1 cellular context compared by ENCODE assay signal in the genomic region with DNA sequence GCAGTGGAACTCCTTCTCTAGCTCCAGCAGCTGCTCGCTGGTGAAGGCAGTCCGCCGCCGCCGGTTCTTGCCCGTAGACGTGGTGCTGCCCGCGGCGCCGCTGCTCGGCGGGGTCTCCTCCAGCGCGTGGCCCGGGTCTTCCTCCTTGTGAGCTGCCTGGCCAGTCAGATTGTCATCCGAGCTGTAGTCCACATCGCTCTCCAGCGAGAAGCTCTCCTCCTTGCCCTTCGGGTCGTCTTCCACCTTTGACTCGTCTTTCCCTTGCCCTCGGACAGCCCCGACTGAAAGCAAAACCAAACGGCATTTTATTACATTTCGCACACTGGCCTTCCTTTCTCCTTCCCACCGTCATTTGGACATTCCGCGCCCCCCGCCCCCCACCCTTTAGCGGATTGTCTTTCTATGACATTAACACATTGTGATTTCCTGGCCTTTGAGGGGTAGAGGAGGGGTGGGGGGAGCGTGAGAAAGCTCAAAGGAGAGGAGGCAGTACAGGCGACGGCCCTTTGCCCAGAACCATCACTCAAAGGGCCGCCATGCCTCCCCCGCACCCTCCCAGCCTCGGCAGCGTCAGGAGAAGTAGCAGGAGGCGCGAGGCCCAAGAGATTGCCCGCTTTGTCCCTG.
TF ChIP-seq lines count a peak whose summit lies in the region.

No MANE protein-coding gene starts in this region.

TF ChIP-seq in WTC11, 78 proteins besides CTCF, POLR2A, EP300 and RAD21 (continued from another document):
- 0 out of 2 replicates have a peak, but pooled peaks have one; percentile 6 for TF ChIP-seq PRDM15 (CRISPR knock-in tag; IDR thresholded peaks at IDR 0.05)
- no peak for TF ChIP-seq SMAD3 (CRISPR knock-in tag; IDR thresholded peaks at IDR 0.05; ENCODE audit: borderline replicate concordance)
- no peak for TF ChIP-seq CDX4 (CRISPR knock-in tag; IDR thresholded peaks at IDR 0.05; ENCODE audit: borderline replicate concordance)
- no peak for TF ChIP-seq MXD4 (CRISPR knock-in tag; IDR thresholded peaks at IDR 0.05; ENCODE audit: borderline replicate concordance)
